In the genomic region with DNA sequence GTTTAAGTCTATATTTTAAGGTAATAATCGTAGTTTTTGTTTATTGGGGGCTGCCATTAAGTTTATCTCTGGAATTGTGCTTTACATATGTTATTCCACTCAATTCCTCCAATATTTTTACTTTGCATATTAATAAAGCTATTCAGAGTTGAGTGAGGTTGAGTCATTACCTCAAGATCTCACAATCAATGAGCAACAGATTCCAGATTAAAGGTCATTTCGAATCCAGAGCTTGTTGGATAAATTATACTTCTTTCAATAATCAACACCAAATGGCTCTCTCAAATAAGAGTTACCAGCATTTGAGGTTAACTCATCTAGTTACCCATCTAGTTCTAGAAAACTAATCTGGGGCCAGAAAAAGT, we compare ENCODE assay signal across 29 cellular contexts. TPM values are rescaled to one million over a fixed set of nuclear protein-coding genes. Genes with fewer than 3 reads are reported as not detected.
DNase-seq lines count a peak whose midpoint lies in the region; FAIRE-seq and TF ChIP-seq lines count a peak whose summit lies in the region.
"Had no signal": no experiment of that assay in that cellular context is flagged by ENCODE, and none has a peak within 500 bp of the region (broad histone marks: within the 10 kb centered on the region; RNA-seq: fewer than 3 reads in every experiment).

No MANE protein-coding gene starts in this region.

- intact Hi-C loops in endothelial cell of umbilical vein (cut with micrococcal nuclease) = loop anchor here (1.0 kb wide), 2 partner anchors 14 to 82 kb away; no protein-coding TSS in a partner anchor

- H3K4me2 ChIP-seq in endothelial cell of umbilical vein (ENCODE audit: insufficient read depth, low read length) = peak overlapping the region; percentile 36
- H3K4me2 ChIP-seq: neural progenitor cell had no signal

- H3K4me1 ChIP-seq in ACC112 (ENCODE audit: control insufficient read depth, insufficient read depth, low read length, unreplicated experiment) (peaks cover 45% of the 10 kb centered on the region), endothelial cell of umbilical vein (ENCODE audit: control insufficient read depth, extremely low read depth, insufficient read depth, low read length) (peaks cover 37% of the 10 kb centered on the region)
- H3K4me1 ChIP-seq: BE2C, HAP-1, neural progenitor cell, prostate gland had no signal

- peak; percentile 13 for DNase-seq in HFFc6
- no peak for DNase-seq in endothelial cell of umbilical vein (ENCODE audit: low read depth, low spot score)
- peak; percentile 17 for DNase-seq in kidney tubule cell (ENCODE audit: low spot score)
- DNase-seq in KBM-7 = no peak
- DNase-seq in NCI-H1436 treated with DMSO at 0.1 percent for 48 hours (lab: John Stamatoyannopoulos, UW) = no peak
- no peak for DNase-seq in GF-D8 (lab: John Stamatoyannopoulos, UW)
- no peak for DNase-seq in central memory CD4-positive, alpha-beta T cell
- DNase-seq: activated CD4-positive, alpha-beta T cell treated with anti-CD3 and anti-CD28 coated beads, Interleukin-2, amount 10 ng/mL, durations not matched to agents 7 days and 5 days; anterior cingulate cortex; BE2C; DMS79; kidney; NCI-H1092 treated with DMSO at 0.1 percent for 48 hours; NCI-H2029; NCI-H226; stimulated activated CD8-positive, alpha-beta memory T cell treated with anti-CD3 and anti-CD28 coated beads, Interleukin-4, amount 100 ng/mL, for 48 hours; stomach; WERI-Rb-1 had no signal

- H3K36me3 Mint-ChIP-seq in HFFc6 (ENCODE audit: low read depth) = no peaks in the 10 kb centered on the region
- H3K36me3 Mint-ChIP-seq: activated naive CD4-positive, alpha-beta T cell treated with anti-CD3 and anti-CD28 coated beads, Interleukin-2, amount 50 U/mL, for 72 hours; neural progenitor cell; type B pancreatic cell had no signal

- no peak overlapping the region for H3K9ac ChIP-seq in endothelial cell of umbilical vein (replicated peaks; ENCODE audit: extremely low read depth, insufficient read depth, low read length)
- H3K9ac ChIP-seq: neural progenitor cell had no signal

- no peaks in the 10 kb centered on the region for H3K27me3 Mint-ChIP-seq in HFFc6 (ENCODE audit: insufficient read depth)
- H3K27me3 Mint-ChIP-seq: activated CD4-positive, alpha-beta T cell treated with anti-CD3 and anti-CD28 coated beads, Interleukin-2, amount 10 ng/mL, durations not matched to agents 7 days and 5 days; type B pancreatic cell had no signal

- H3K27me3 ChIP-seq in ACC112 (ENCODE audit: insufficient read depth, low read length) (no peaks in the 10 kb centered on the region), endothelial cell of umbilical vein (ENCODE audit: control insufficient read depth in 2 of 2, insufficient read depth in 2 of 2, low read length in 2 of 2) (no peaks in the 10 kb centered on the region)
- H3K27me3 ChIP-seq: BE2C, neural progenitor cell, stomach had no signal

- H3K4me1 Mint-ChIP-seq in HFFc6 (ENCODE audit: low read depth) = peaks cover 60% of the 10 kb centered on the region
- H3K4me1 Mint-ChIP-seq: activated CD4-positive, alpha-beta T cell treated with anti-CD3 and anti-CD28 coated beads, Interleukin-2, amount 10 ng/mL, durations not matched to agents 7 days and 5 days; neural progenitor cell had no signal

- POLR2A ChIA-PET in endothelial cell of umbilical vein (lab: Charles Lee) = interaction anchor here (1.1 kb wide), 1 partner anchor 17 kb away, joined by 3 read pairs; a partner anchor contains a TSS

- peak overlapping the region; percentile 76 for H3K27ac Mint-ChIP-seq in HFFc6
- H3K27ac Mint-ChIP-seq: activated CD4-positive, alpha-beta T cell treated with anti-CD3 and anti-CD28 coated beads, Interleukin-2, amount 10 ng/mL, durations not matched to agents 7 days and 5 days; activated naive CD4-positive, alpha-beta T cell treated with anti-CD3 and anti-CD28 coated beads, Interleukin-2, amount 50 U/mL, for 72 hours; neural progenitor cell; T-helper 2 cell treated with Interferon-gamma antibody and Interleukin-4, amounts not matched to agents 5 μg/mL and 100 μg/mL, for 36 hours; type B pancreatic cell had no signal

- H2AFZ ChIP-seq in ACC112 (ENCODE audit: low read length, unreplicated experiment) (no peak overlapping the region), endothelial cell of umbilical vein (ENCODE audit: low read depth, low read length) (no peak overlapping the region)

- H3K79me2 ChIP-seq in ACC112 (ENCODE audit: control insufficient read depth, insufficient read depth, low read length, unreplicated experiment) (no peaks in the 10 kb centered on the region), endothelial cell of umbilical vein (ENCODE audit: control insufficient read depth, insufficient read depth, low read length) (no peaks in the 10 kb centered on the region)

- H3K9me3 ChIP-seq in endothelial cell of umbilical vein (replicated peaks; ENCODE audit: control insufficient read depth, insufficient read depth, low read length) = no peaks in the 10 kb centered on the region
- H3K9me3 ChIP-seq: BE2C, HAP-1, prostate gland, stomach had no signal

- no TSS peak for BruUV-seq in endothelial cell of umbilical vein (replicated peaks; lab: Mats Ljungman, UMichigan)

- in situ Hi-C loops in KBM-7 (cut with MboI; ENCODE audit: low pct_unique_long_range_greater_than_20kb, low sequenced_read_pairs) = no loop called here

- no peak for TF ChIP-seq POLR2A in endothelial cell of umbilical vein (IDR thresholded peaks at IDR 0.05; ENCODE audit: low read depth, low read length)

- FAIRE-seq in endothelial cell of umbilical vein (lab: Jason Lieb, UNC) = no peak
- FAIRE-seq: GM12891, kidney had no signal

- H3K4me3 ChIP-seq in ACC112 (ENCODE audit: low read depth, low read length) = no peak overlapping the region
- H3K4me3 ChIP-seq in endothelial cell of umbilical vein (replicated peaks in 1 of 3; ENCODE audit: insufficient read depth in 1 of 3, low read depth in 1 of 3, low read length in 3 of 3) = no peak overlapping the region
- H3K4me3 ChIP-seq: HAP-1, lung, neural progenitor cell, prostate gland, stomach had no signal

- H3K36me3 ChIP-seq in ACC112 (ENCODE audit: insufficient read depth, low read length) = no peaks in the 10 kb centered on the region
- H3K36me3 ChIP-seq in endothelial cell of umbilical vein (ENCODE audit: control insufficient read depth in 2 of 2, extremely low read depth in 1 of 2, insufficient read depth in 2 of 2, low read length in 2 of 2) = no peaks in the 10 kb centered on the region
- H3K36me3 ChIP-seq: BE2C, HAP-1, neural progenitor cell, prostate gland, stomach, WERI-Rb-1 had no signal

- CTCF ChIA-PET in endothelial cell of umbilical vein (lab: Charles Lee) = interaction anchor here (0.7 to 1.5 kb wide), 10 partner anchors 8 to 232 kb away, joined by 3 to 8 read pairs (median 4); no protein-coding TSS in a partner anchor

- dilution Hi-C loops in endothelial cell of umbilical vein (cut with MboI; ENCODE audit: extremely low pct_ligation_motif_present, low sequenced_read_pairs) = no loop called here

- no peak for TF ChIP-seq CTCF in HFFc6 (IDR thresholded peaks at IDR 0.05)
- TF ChIP-seq CTCF in endothelial cell of umbilical vein (IDR thresholded peaks at IDR 0.05; ENCODE audit: extremely low read depth in 1 of 2, insufficient read depth in 1 of 2, low read depth in 1 of 2, low read length in 2 of 2) = no peak

- peak overlapping the region; percentile 75; the same call in 1 of the 2 replicates for H3K4me3 Mint-ChIP-seq in HFFc6
- H3K4me3 Mint-ChIP-seq: activated CD4-positive, alpha-beta T cell treated with anti-CD3 and anti-CD28 coated beads, Interleukin-2, amount 10 ng/mL, durations not matched to agents 7 days and 5 days; neural progenitor cell; T-helper 2 cell treated with Interferon-gamma antibody and Interleukin-4, amounts not matched to agents 5 μg/mL and 100 μg/mL, for 36 hours; type B pancreatic cell had no signal

- H3K27ac ChIP-seq in ACC112 (ENCODE audit: low read depth, low read length) = peak overlapping the region; percentile 81
- peak overlapping the region; percentile 4 for H3K27ac ChIP-seq in endothelial cell of umbilical vein (ENCODE audit: insufficient read depth, low read depth, low read length)
- H3K27ac ChIP-seq: epithelial cell of prostate, HL-60, neural progenitor cell, prostate gland, WERI-Rb-1 had no signal

- H3K9me3 Mint-ChIP-seq in HFFc6 = no peaks in the 10 kb centered on the region
- H3K9me3 Mint-ChIP-seq: activated CD4-positive, alpha-beta T cell treated with anti-CD3 and anti-CD28 coated beads, Interleukin-2, amount 10 ng/mL, durations not matched to agents 7 days and 5 days; activated naive CD4-positive, alpha-beta T cell treated with anti-CD3 and anti-CD28 coated beads, Interleukin-2, amount 50 U/mL, for 72 hours; neural progenitor cell; T-helper 2 cell treated with Interferon-gamma antibody and Interleukin-4, amounts not matched to agents 5 μg/mL and 100 μg/mL, for 36 hours; type B pancreatic cell had no signal

- no peaks in the 10 kb centered on the region for H4K20me1 ChIP-seq in endothelial cell of umbilical vein (replicated peaks; ENCODE audit: control insufficient read depth, extremely low read depth, insufficient read depth, low read length)

- no peaks in the 10 kb centered on the region for H3K9me1 ChIP-seq in endothelial cell of umbilical vein (replicated peaks; ENCODE audit: control insufficient read depth, extremely low read depth, insufficient read depth, low read length)

TF ChIP-seq in endothelial cell of umbilical vein, 7 proteins besides CTCF, POLR2A, EP300 and RAD21 (continues in another document):
- TF ChIP-seq FOS (IDR thresholded peaks at IDR 0.05; ENCODE audit: borderline replicate concordance, insufficient read depth, low read length) = peak; percentile 54
- no peak for TF ChIP-seq EZH2 (IDR thresholded peaks at IDR 0.05; ENCODE audit: borderline replicate concordance, low read depth, low read length, severe bottlenecking)
- no peak for TF ChIP-seq JUN (IDR thresholded peaks at IDR 0.05; ENCODE audit: borderline replicate concordance, insufficient read depth, insufficient read length, low read depth)
- no peak for TF ChIP-seq MYC (IDR thresholded peaks at IDR 0.05; ENCODE audit: low read depth, low read length)
- TF ChIP-seq, protein P1, sequence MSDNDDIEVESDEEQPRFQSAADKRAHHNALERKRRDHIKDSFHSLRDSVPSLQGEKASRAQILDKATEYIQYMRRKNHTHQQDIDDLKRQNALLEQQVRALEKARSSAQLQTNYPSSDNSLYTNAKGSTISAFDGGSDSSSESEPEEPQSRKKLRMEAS (IDR thresholded peaks at IDR 0.05; ENCODE audit: insufficient read depth, insufficient read length) = no peak

RNA-seq across cellular contexts. Expression of a gene that starts 16.7 kb away (rescaled TPM):
- total RNA-seq in HFFc6 (2021; fragmentation: NEBNext Ultra II Directional; extraction: Animal tissue kit (Norgen Biotek cat#: 25700)) = 10 to 100 TPM; 32.3 to 48.6 (median 37.3) TPM
- total RNA-seq in endothelial cell of umbilical vein = 54.9 and 59.3 TPM in 2 replicates
- 7.9 and 14.6 TPM in 2 replicates for polyA plus RNA-seq in endothelial cell of umbilical vein
- polyA plus RNA-seq in endothelial cell of umbilical vein (2011; cell fraction: cytosol; rRNA removed) = 31.7 and 33.7 TPM in 2 replicates
- polyA plus RNA-seq in endothelial cell of umbilical vein (2011; cell fraction: nucleus; rRNA removed) = 22.4 and 40.9 TPM in 2 replicates
- 50.5 and 91.9 TPM in 2 replicates for polyA plus RNA-seq in endothelial cell of umbilical vein (2012)
- 10.0 and 13.0 TPM in 2 replicates for polyA minus RNA-seq in endothelial cell of umbilical vein
- not detected for polyA minus RNA-seq in endothelial cell of umbilical vein (2011; cell fraction: cytosol; rRNA and poly(A)+ RNA removed)
- polyA minus RNA-seq in endothelial cell of umbilical vein (2011; cell fraction: nucleus; rRNA and poly(A)+ RNA removed) = 16.4 and 38.2 TPM in 2 replicates
- total RNA-seq: activated CD4-positive, alpha-beta T cell treated with anti-CD3 and anti-CD28 coated beads, Interleukin-2, amount 10 ng/mL, durations not matched to agents 7 days and 5 days; activated naive CD4-positive, alpha-beta T cell treated with anti-CD3 and anti-CD28 coated beads, Interleukin-2, amount 50 U/mL, for 72 hours had no signal

Comparison
In these comparisons a context has a peak if more than half of its experiments do, and no peak if none do; other contexts are left out.
1. DNase-seq: peak in HFFc6 (single experiment) and kidney tubule cell (single experiment); none in endothelial cell of umbilical vein (single experiment), KBM-7 (single experiment), NCI-H1436 treated with DMSO at 0.1 percent for 48 hours (single experiment), GF-D8 (single experiment) and central memory CD4-positive, alpha-beta T cell (single experiment).